In genomic region chrX:131633285-131633917, GRCh38 we compare ENCODE assay signal across 9 cellular contexts.
DNase-seq lines count a peak whose midpoint lies in the region; ATAC-seq, FAIRE-seq and TF ChIP-seq lines count a peak whose summit lies in the region.
"Had no signal": no experiment of that assay in that cellular context is flagged by ENCODE, and none has a peak within 500 bp of the region (broad histone marks: within the 10 kb centered on the region; RNA-seq: fewer than 3 reads in every experiment).

No MANE protein-coding gene starts in this region.

- SMC1A ChIA-PET in GM12878 (lab: Charles Lee; ENCODE audit: uncharacterized antibody, unreplicated experiment), result no interaction called here

- no peak overlapping the region for H2BK15ac ChIP-seq in H9 (ENCODE audit: low read depth, low read length)

- H2BK5ac ChIP-seq in H9 (ENCODE audit: insufficient read length, low read length), result no peak overlapping the region

- H3K27me3 Mint-ChIP-seq in H9 (ENCODE audit: low read depth) (peaks cover 11% of the 10 kb centered on the region), T-helper 17 cell (peaks cover 8% of the 10 kb centered on the region)
- H3K27me3 Mint-ChIP-seq: CD8-positive, alpha-beta memory T cell had no signal

- H3K4me1 Mint-ChIP-seq in H9, result no peaks in the 10 kb centered on the region
- no peaks in the 10 kb centered on the region for H3K4me1 Mint-ChIP-seq in T-helper 17 cell
- H3K4me1 Mint-ChIP-seq: CD8-positive, alpha-beta memory T cell had no signal

- H3K9ac ChIP-seq in H9 (ENCODE audit: extremely low read depth, insufficient read length, low read length), result no peak overlapping the region
- no peak overlapping the region for H3K9ac ChIP-seq in GM12878 (ENCODE audit: control insufficient read depth, insufficient read depth, low read length)

- TF ChIP-seq POLR2A in GM12878 (IDR thresholded peaks at IDR 0.05; ENCODE audit: low read depth, low read length), result no peak

- no TSS peak for BruUV-seq in GM12878 (replicated peaks; lab: Mats Ljungman, UMichigan)

- no peak overlapping the region for H3K27ac ChIP-seq in H9 (ENCODE audit: insufficient read length, low read depth, low read length)
- H3K27ac ChIP-seq in GM12878 (ENCODE audit: control insufficient read depth, insufficient read depth), result no peak overlapping the region

- FAIRE-seq in GM12878 (lab: Jason Lieb, UNC), result peak; percentile 95

- in situ Hi-C loops in GM12878 (cut with MboI), result loop anchor here (5.0 kb wide), 1 partner anchor 656 kb away; no protein-coding TSS in a partner anchor

- H2BK12ac ChIP-seq in H9 (ENCODE audit: insufficient read length, low read depth, low read length), result no peak overlapping the region

- H2BK20ac ChIP-seq in H9 (ENCODE audit: low read depth, low read length, poor library complexity, severe bottlenecking), result no peak overlapping the region

- no peaks in the 10 kb centered on the region for H4K20me1 ChIP-seq in H9 (ENCODE audit: control insufficient read depth, insufficient read depth, insufficient read length)
- H4K20me1 ChIP-seq in GM12878 (ENCODE audit: control insufficient read depth, insufficient read depth), result no peaks in the 10 kb centered on the region

- H3K79me1 ChIP-seq in H9 (ENCODE audit: insufficient read depth, low read depth, low read length, poor library complexity, severe bottlenecking), result no peaks in the 10 kb centered on the region

- no peak overlapping the region for H3K4me2 ChIP-seq in H9 (ENCODE audit: insufficient read depth, insufficient read length, low read length)
- H3K4me2 ChIP-seq in GM12878 (ENCODE audit: control insufficient read depth, insufficient read depth), result no peak overlapping the region

- H2AFZ ChIP-seq in H9 (ENCODE audit: low read length) (no peak overlapping the region), GM12878 (ENCODE audit: control insufficient read depth, low read depth, low read length) (no peak overlapping the region)

- no peak overlapping the region for H3T11ph ChIP-seq in H9 (ENCODE audit: low read length)

- H3K14ac ChIP-seq in H9 (ENCODE audit: insufficient read depth, low read length), result no peak overlapping the region

- no peak overlapping the region for H4K91ac ChIP-seq in H9 (ENCODE audit: insufficient read length, low read depth, low read length)

- POLR2A ChIA-PET in GM12878 (lab: Charles Lee), result interaction anchor here (0.6 kb wide), 1 partner anchor 24 kb away, joined by 3 read pairs; no protein-coding TSS in a partner anchor

- no peak overlapping the region for H3K4ac ChIP-seq in H9 (ENCODE audit: low read depth, low read length)

- RAD21 ChIA-PET in GM12878 (lab: Charles Lee; ENCODE audit: unreplicated experiment), result interaction anchor here (1.0 to 1.2 kb wide), 3 partner anchors 11 to 657 kb away, joined by 3 to 6 read pairs (median 3); no protein-coding TSS in a partner anchor

- H3K9me3 Mint-ChIP-seq in H9, result no peaks in the 10 kb centered on the region; a peak in 2 of 5 replicates

- H3K4me3 Mint-ChIP-seq in H9, result no peak overlapping the region
- H3K4me3 Mint-ChIP-seq in T-helper 17 cell, result no peak overlapping the region
- H3K4me3 Mint-ChIP-seq: CD8-positive, alpha-beta memory T cell had no signal

- H3K4me1 ChIP-seq in H9 (ENCODE audit: insufficient read depth, low read length) (no peaks in the 10 kb centered on the region), GM12878 (ENCODE audit: control insufficient read depth, insufficient read depth, low read length) (no peaks in the 10 kb centered on the region)

- H3K79me2 ChIP-seq in H9 (ENCODE audit: insufficient read depth, low read length), result no peaks in the 10 kb centered on the region
- H3K79me2 ChIP-seq in GM12878 (ENCODE audit: control insufficient read depth, insufficient read depth, low read length), result no peaks in the 10 kb centered on the region

- H3K36me3 Mint-ChIP-seq in H9 (ENCODE audit: insufficient read depth in 1 of 3, low read depth in 3 of 3) (no peaks in the 10 kb centered on the region), T-helper 17 cell (ENCODE audit: low read depth) (no peaks in the 10 kb centered on the region)
- H3K36me3 Mint-ChIP-seq: CD8-positive, alpha-beta memory T cell had no signal

- H4K8ac ChIP-seq in H9 (replicated peaks; ENCODE audit: insufficient read length, low read depth, low read length), result no peak overlapping the region

- no peak for TF ChIP-seq EP300 in GM12878 (IDR thresholded peaks at IDR 0.05; ENCODE audit: borderline replicate concordance in 1 of 2, control insufficient read depth in 1 of 2, low read depth in 2 of 2, low read length in 2 of 2)

- intact Hi-C loops in GM12878 (cut with micrococcal nuclease; ENCODE audit: unreplicated experiment), result loop anchor here (2.0 to 10.0 kb wide), 3 partner anchors 371 to 641 kb away; partner anchors contain the start of gene ARHGAP36

- no peak overlapping the region for H3K56ac ChIP-seq in H9 (ENCODE audit: insufficient read length, low read depth, low read length)

- no peak overlapping the region for H3K4me3 ChIP-seq in GM12878

- peak; percentile 68 for ATAC-seq in T-helper 17 cell
- peak; percentile 99 for ATAC-seq in GM12878

- TF ChIP-seq CTCF in H9 (conservative IDR thresholded peaks at IDR 0.05) (peak; percentile 95), GM12878 (IDR thresholded peaks at IDR 0.05 in 2 of 3, conservative IDR thresholded peaks at IDR 0.05 in 1 of 3; ENCODE audit: control insufficient read depth in 2 of 3, extremely low read depth in 1 of 3, insufficient read depth in 1 of 3, low read depth in 3 of 3, low read length in 3 of 3) (peak; percentile 82 to 93 (median 86))

- H2AK5ac ChIP-seq in H9 (ENCODE audit: insufficient read length, low read length), result no peak overlapping the region

- H3K36me3 ChIP-seq in GM12878 (ENCODE audit: control insufficient read depth in 2 of 2, insufficient read depth in 2 of 2, low read length in 1 of 2), result no peaks in the 10 kb centered on the region

- no peak overlapping the region for H3K23ac ChIP-seq in H9 (ENCODE audit: insufficient read length, low read depth, low read length)

- H3K9me3 ChIP-seq in H9 (ENCODE audit: control insufficient read depth, low read depth, low read length), result no peaks in the 10 kb centered on the region
- no peaks in the 10 kb centered on the region for H3K9me3 ChIP-seq in T-helper 17 cell (ENCODE audit: control insufficient read depth, low read length, poor library complexity, severe bottlenecking)
- H3K9me3 ChIP-seq in GM12878 (replicated peaks; ENCODE audit: control insufficient read depth, insufficient read depth, low read length), result no peaks in the 10 kb centered on the region

- peak; percentile 88 for TF ChIP-seq RAD21 in GM12878 (IDR thresholded peaks at IDR 0.05; ENCODE audit: insufficient read depth, low read depth, low read length)

- H4K5ac ChIP-seq in H9 (ENCODE audit: insufficient read length, low read depth, low read length), result no peak overlapping the region

- DNase-seq in NCI-H446 (lab: John Stamatoyannopoulos, UW), result peak; percentile 0 to 65
- no peak for DNase-seq in NCI-H446 treated with DMSO at 0.1 percent for 48 hours (lab: John Stamatoyannopoulos, UW)
- DNase-seq in H9, result peak; percentile 60
- DNase-seq in MV-4-11 (lab: John Stamatoyannopoulos, UW), result peak; percentile 1
- peak in 2 of 3 donors; percentile 5 to 7 for DNase-seq in T-helper 17 cell
- DNase-seq in GM12878 (ENCODE audit: low read depth, low spot score), result peak; percentile 4
- DNase-seq in iPS-NIHi7 (ENCODE audit: extremely low spot score), result peak; percentile 83
- peak; percentile 2 to 28 for DNase-seq in stimulated activated CD4-positive, alpha-beta T cell treated with anti-CD3 and anti-CD28 coated beads, Interleukin-1b, Interleukin-23, amount 100 ng/mL, for 4 hours (ENCODE audit: low read depth in 2 of 2)

- no peaks in the 10 kb centered on the region for H3K23me2 ChIP-seq in H9 (ENCODE audit: insufficient read length, low read depth, low read length, poor library complexity, severe bottlenecking)

- H3K27ac Mint-ChIP-seq in H9, result no peak overlapping the region
- no peak overlapping the region for H3K27ac Mint-ChIP-seq in T-helper 17 cell
- H3K27ac Mint-ChIP-seq: CD8-positive, alpha-beta memory T cell had no signal

- no peak overlapping the region for H2BK120ac ChIP-seq in H9 (ENCODE audit: low read depth, low read length, poor library complexity, severe bottlenecking)

- H3K27me3 ChIP-seq in H9 (ENCODE audit: insufficient read depth, low read length) (no peaks in the 10 kb centered on the region), GM12878 (replicated peaks in 1 of 2; ENCODE audit: control insufficient read depth in 2 of 2, insufficient read depth in 2 of 2, low read length in 1 of 2) (no peaks in the 10 kb centered on the region)

- H3K18ac ChIP-seq in H9 (ENCODE audit: insufficient read length, low read depth, low read length), result no peak overlapping the region

- CTCF ChIA-PET in GM12878 (lab: Yijun Ruan, JAX), result interaction anchor here (0.6 to 1.0 kb wide), 9 partner anchors 9 to 656 kb away, joined by 3 to 7 read pairs (median 3); no protein-coding TSS in a partner anchor

- WGBS in H9 (ENCODE audit: extremely low coverage, insufficient read length, low lambda C conversion rate), result no CpG with 5 or more reads among the region's 13 CpGs
- WGBS in GM12878 (ENCODE audit: insufficient coverage, insufficient replicate concordance, low lambda C conversion rate, missing lambda C conversion rate), result 36% methylated on average over 13 of the region's 13 CpGs
